ENCODE assay signal across 16 cellular contexts in genomic region chrX:136059350-136059749, GRCh38.
DNase-seq lines count a peak whose midpoint lies in the region; ATAC-seq and TF ChIP-seq lines count a peak whose summit lies in the region.
"Had no signal": no experiment of that assay in that cellular context is flagged by ENCODE, and none has a peak within 500 bp of the region (broad histone marks: within the 10 kb centered on the region; RNA-seq: fewer than 3 reads in every experiment).

No MANE protein-coding gene starts in this region.

- POLR2A ChIA-PET in HEK293 (lab: Yijun Ruan, JAX), result no interaction called here

- ATAC-seq in gastroesophageal sphincter, result no peak
- ATAC-seq: A549; CD8-positive, alpha-beta T cell; GM12878 had no signal

- TF ChIP-seq POLR2A in gastroesophageal sphincter (IDR thresholded peaks at IDR 0.05) (no peak), sigmoid colon (IDR thresholded peaks at IDR 0.05) (no peak), transverse colon (IDR thresholded peaks at IDR 0.05) (no peak)

- intact Hi-C loops in sigmoid colon (cut with DNase I), result loop anchor here (5.0 kb wide), 2 partner anchors 88 to 103 kb away; partner anchors contain the start of gene FHL1
- intact Hi-C loops in transverse colon (cut with DNase I; ENCODE audit: low total_unique reads), result loop anchor here (2.0 to 5.0 kb wide), 2 partner anchors 75 to 88 kb away; partner anchors contain the start of gene FHL1

- in situ Hi-C loops in transverse colon (cut with MboI; ENCODE audit: low pct_ligation_motif_present in 1 of 4, low pct_unique_long_range_greater_than_20kb in 1 of 4, low sequenced_read_pairs in 3 of 4), result no loop called here

- H3K27ac ChIP-seq in HEK293 (ENCODE audit: extremely low read depth, low read depth, low read length), result no peak overlapping the region; the same call in 1 of the 2 replicates
- peak overlapping the region; percentile 68 to 98 (median 88) for H3K27ac ChIP-seq in gastroesophageal sphincter
- H3K27ac ChIP-seq in sigmoid colon, result peak overlapping the region; percentile 82 to 88 (median 87)
- H3K27ac ChIP-seq in transverse colon, result peak overlapping the region in 3 of 4 donors; percentile 9 to 82 (median 48)
- H3K27ac ChIP-seq: 22Rv1, A549, BLaER1, GM23248 had no signal

- TF ChIP-seq EP300 in gastroesophageal sphincter (IDR thresholded peaks at IDR 0.05), result no peak
- no peak for TF ChIP-seq EP300 in sigmoid colon (IDR thresholded peaks at IDR 0.05)
- TF ChIP-seq EP300 in transverse colon (IDR thresholded peaks at IDR 0.05; ENCODE audit: low read depth), result no peak

- H3K36me3 ChIP-seq in HEK293 (ENCODE audit: control insufficient read depth in 2 of 2, insufficient read depth in 1 of 2, low read length in 2 of 2) (no peaks in the 10 kb centered on the region), gastroesophageal sphincter (no peaks in the 10 kb centered on the region), sigmoid colon (no peaks in the 10 kb centered on the region), transverse colon (no peaks in the 10 kb centered on the region)
- H3K36me3 ChIP-seq: BLaER1, HAP-1 had no signal

- H3K9me3 ChIP-seq in HEK293 (ENCODE audit: control insufficient read depth, insufficient read depth, low read depth, low read length), result no peaks in the 10 kb centered on the region
- H3K9me3 ChIP-seq in gastroesophageal sphincter, result no peaks in the 10 kb centered on the region
- H3K9me3 ChIP-seq in sigmoid colon, result no peaks in the 10 kb centered on the region
- H3K9me3 ChIP-seq in transverse colon, result no peaks in the 10 kb centered on the region
- H3K9me3 ChIP-seq: A549, BLaER1, HAP-1 had no signal

- H3K4me3 ChIP-seq in HEK293 (ENCODE audit: low read depth, low read length), result no peak overlapping the region
- no peak overlapping the region for H3K4me3 ChIP-seq in gastroesophageal sphincter
- H3K4me3 ChIP-seq in sigmoid colon, result no peak overlapping the region
- H3K4me3 ChIP-seq in transverse colon, result no peak overlapping the region
- H3K4me3 ChIP-seq: A549, BLaER1, GM12878, GM23248, HAP-1 had no signal

- WGBS in gastroesophageal sphincter (ENCODE audit: low coverage in 1 of 2), 2 donors, result no CpG with 5 or more reads among the region's 2 CpGs
- 81 to 91% methylated on average over 2 of the region's 2 CpGs for WGBS in sigmoid colon, 2 donors
- 76% methylated on average over 2 of the region's 2 CpGs; no CpG with 5 or more reads in 1 of the 2 donors for WGBS in transverse colon (ENCODE audit: low coverage in 1 of 2), 2 donors

- TF ChIP-seq CTCF in HEK293 (tag by site-specific recombination; IDR thresholded peaks at IDR 0.05), result no peak
- no peak for TF ChIP-seq CTCF in gastroesophageal sphincter (IDR thresholded peaks at IDR 0.05)
- TF ChIP-seq CTCF in sigmoid colon (IDR thresholded peaks at IDR 0.05), result no peak
- no peak for TF ChIP-seq CTCF in transverse colon (IDR thresholded peaks at IDR 0.05)

- H3K27me3 ChIP-seq in gastroesophageal sphincter (no peaks in the 10 kb centered on the region), sigmoid colon (no peaks in the 10 kb centered on the region), transverse colon (no peaks in the 10 kb centered on the region)

- CTCF ChIA-PET in HEK293 (lab: Yijun Ruan, JAX), result no interaction called here

- peaks cover 22% of the 10 kb centered on the region for H3K4me1 ChIP-seq in HEK293 (ENCODE audit: control insufficient read depth, insufficient read depth, low read length)
- peaks cover 7 to 65% (median 8%) of the 10 kb centered on the region in 3 donors for H3K4me1 ChIP-seq in gastroesophageal sphincter
- peaks cover 0 to 41% (median 21%) of the 10 kb centered on the region in 4 donors for H3K4me1 ChIP-seq in sigmoid colon
- peaks cover 0 to 9% (median 0%) of the 10 kb centered on the region in 4 donors for H3K4me1 ChIP-seq in transverse colon
- H3K4me1 ChIP-seq: A549, HAP-1 had no signal

- no peak for DNase-seq in sigmoid colon
- no peak for DNase-seq in transverse colon
- no peak for DNase-seq in SHP77 treated with DMSO at 0.1 percent for 48 hours (lab: John Stamatoyannopoulos, UW)
- DNase-seq in amygdala (lab: John Stamatoyannopoulos, UW), result no peak
- DNase-seq in CD1c-positive myeloid dendritic cell (ENCODE audit: extremely low spot score), result no peak
- DNase-seq: Calu3, DMS79 treated with DMSO at 0.1 percent for 48 hours, GM23248 had no signal

TF ChIP-seq in HEK293, 187 proteins besides CTCF, POLR2A, EP300 and RAD21:
- TF ChIP-seq MEIS1 (CRISPR knock-in tag; IDR thresholded peaks at IDR 0.05; ENCODE audit: borderline replicate concordance) (no peak), ZNF549 (tag by site-specific recombination; IDR thresholded peaks at IDR 0.05) (no peak), ZNF140 (tag by site-specific recombination; IDR thresholded peaks at IDR 0.05) (no peak), ZNF121 (tag by site-specific recombination; IDR thresholded peaks at IDR 0.05) (peak; percentile 92), ZNF280D (tag by site-specific recombination; IDR thresholded peaks at IDR 0.05) (no peak), ZNF830 (tag by site-specific recombination; IDR thresholded peaks at IDR 0.05; ENCODE audit: low read depth) (no peak), ZNF423 (tag by site-specific recombination; IDR thresholded peaks at IDR 0.05) (no peak)
TF ChIP-seq in HEK293: peak in this region for 1.
